Comparison of ENCODE assay signal across 1 cellular context in the genomic region with DNA sequence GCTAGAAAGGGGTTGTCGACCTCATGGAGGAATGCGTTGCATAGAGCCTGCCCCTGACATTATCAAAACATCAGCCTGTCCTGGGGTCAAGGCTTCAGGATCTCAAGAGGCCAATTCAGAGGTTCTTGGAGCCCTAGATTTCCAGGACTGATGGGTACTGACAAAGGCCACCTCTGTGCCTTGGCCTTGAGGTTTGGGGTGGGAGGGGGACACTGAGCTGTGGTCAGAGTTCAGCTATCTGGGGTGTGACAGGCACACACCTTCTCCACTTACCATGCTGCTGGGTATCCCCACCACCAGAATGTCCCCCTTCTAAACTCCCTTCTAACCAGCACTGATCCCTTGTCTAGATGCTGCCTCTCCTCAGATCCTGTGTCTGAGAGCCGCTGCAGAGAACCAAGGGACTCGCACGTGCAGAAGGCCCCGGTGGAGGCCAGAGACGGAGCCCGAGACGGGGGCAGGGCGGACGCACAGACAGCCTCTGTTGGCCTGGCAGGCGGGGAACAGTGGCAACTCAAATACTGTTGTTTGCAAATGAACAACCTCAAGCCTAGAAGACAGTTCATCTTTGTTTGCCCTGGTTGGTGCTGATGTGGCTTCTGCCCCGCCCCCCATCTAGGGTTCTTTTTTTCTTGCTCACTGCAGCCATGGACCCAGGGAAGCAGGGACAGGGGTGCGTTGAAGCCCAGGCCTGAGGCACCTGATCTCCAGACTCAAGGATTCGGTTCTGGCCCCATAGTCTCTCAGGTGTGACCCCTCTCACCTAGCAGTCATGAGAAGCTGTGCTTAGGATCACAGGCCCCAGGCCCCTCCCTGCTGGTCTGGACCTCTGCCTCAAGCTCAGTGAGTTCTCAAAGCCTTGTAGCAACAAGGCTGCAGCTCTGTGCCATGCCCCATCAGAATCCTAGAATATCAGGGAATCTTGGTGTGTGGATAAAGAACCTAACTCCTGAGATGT.
TF ChIP-seq lines count a peak whose summit lies in the region.

No MANE protein-coding gene starts in this region.

TF ChIP-seq in HepG2, 621 proteins besides CTCF, POLR2A, EP300 and RAD21 (continued from another document and continues in another):
- TF ChIP-seq, protein P1, sequence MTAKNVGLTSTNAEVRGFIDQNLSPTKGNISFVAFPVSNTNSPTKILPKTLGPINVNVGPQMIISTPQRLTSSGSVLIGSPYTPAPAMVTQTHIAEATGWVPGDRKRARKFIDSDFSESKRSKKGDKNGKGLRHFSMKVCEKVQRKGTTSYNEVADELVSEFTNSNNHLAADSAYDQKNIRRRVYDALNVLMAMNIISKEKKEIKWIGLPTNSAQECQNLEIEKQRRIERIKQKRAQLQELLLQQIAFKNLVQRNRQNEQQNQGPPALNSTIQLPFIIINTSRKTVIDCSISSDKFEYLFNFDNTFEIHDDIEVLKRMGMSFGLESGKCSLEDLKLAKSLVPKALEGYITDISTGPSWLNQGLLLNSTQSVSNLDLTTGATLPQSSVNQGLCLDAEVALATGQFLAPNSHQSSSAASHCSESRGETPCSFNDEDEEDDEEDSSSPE (CRISPR knock-in tag; IDR thresholded peaks at IDR 0.05): peak; percentile 45; the same call in 1 of the 2 replicates
- TF ChIP-seq BCL6 (CRISPR knock-in tag; IDR thresholded peaks at IDR 0.05): peak; percentile 76
- no peak for TF ChIP-seq PHF20 (CRISPR knock-in tag; IDR thresholded peaks at IDR 0.05)
- no peak for TF ChIP-seq ZNF260 (CRISPR knock-in tag; IDR thresholded peaks at IDR 0.05; ENCODE audit: borderline replicate concordance, low read depth)
- no peak for TF ChIP-seq ZNF282 (IDR thresholded peaks at IDR 0.05; ENCODE audit: partially characterized antibody)
- peak; percentile 33; the same call in 1 of the 2 replicates for TF ChIP-seq ZNF12 (CRISPR knock-in tag; IDR thresholded peaks at IDR 0.05)
- TF ChIP-seq, protein P2, sequence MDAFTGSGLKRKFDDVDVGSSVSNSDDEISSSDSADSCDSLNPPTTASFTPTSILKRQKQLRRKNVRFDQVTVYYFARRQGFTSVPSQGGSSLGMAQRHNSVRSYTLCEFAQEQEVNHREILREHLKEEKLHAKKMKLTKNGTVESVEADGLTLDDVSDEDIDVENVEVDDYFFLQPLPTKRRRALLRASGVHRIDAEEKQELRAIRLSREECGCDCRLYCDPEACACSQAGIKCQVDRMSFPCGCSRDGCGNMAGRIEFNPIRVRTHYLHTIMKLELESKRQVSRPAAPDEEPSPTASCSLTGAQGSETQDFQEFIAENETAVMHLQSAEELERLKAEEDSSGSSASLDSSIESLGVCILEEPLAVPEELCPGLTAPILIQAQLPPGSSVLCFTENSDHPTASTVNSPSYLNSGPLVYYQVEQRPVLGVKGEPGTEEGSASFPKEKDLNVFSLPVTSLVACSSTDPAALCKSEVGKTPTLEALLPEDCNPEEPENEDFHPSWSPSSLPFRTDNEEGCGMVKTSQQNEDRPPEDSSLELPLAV (CRISPR knock-in tag; conservative IDR thresholded peaks at IDR 0.05; ENCODE audit: low read depth): no peak
- TF ChIP-seq, protein P3, sequence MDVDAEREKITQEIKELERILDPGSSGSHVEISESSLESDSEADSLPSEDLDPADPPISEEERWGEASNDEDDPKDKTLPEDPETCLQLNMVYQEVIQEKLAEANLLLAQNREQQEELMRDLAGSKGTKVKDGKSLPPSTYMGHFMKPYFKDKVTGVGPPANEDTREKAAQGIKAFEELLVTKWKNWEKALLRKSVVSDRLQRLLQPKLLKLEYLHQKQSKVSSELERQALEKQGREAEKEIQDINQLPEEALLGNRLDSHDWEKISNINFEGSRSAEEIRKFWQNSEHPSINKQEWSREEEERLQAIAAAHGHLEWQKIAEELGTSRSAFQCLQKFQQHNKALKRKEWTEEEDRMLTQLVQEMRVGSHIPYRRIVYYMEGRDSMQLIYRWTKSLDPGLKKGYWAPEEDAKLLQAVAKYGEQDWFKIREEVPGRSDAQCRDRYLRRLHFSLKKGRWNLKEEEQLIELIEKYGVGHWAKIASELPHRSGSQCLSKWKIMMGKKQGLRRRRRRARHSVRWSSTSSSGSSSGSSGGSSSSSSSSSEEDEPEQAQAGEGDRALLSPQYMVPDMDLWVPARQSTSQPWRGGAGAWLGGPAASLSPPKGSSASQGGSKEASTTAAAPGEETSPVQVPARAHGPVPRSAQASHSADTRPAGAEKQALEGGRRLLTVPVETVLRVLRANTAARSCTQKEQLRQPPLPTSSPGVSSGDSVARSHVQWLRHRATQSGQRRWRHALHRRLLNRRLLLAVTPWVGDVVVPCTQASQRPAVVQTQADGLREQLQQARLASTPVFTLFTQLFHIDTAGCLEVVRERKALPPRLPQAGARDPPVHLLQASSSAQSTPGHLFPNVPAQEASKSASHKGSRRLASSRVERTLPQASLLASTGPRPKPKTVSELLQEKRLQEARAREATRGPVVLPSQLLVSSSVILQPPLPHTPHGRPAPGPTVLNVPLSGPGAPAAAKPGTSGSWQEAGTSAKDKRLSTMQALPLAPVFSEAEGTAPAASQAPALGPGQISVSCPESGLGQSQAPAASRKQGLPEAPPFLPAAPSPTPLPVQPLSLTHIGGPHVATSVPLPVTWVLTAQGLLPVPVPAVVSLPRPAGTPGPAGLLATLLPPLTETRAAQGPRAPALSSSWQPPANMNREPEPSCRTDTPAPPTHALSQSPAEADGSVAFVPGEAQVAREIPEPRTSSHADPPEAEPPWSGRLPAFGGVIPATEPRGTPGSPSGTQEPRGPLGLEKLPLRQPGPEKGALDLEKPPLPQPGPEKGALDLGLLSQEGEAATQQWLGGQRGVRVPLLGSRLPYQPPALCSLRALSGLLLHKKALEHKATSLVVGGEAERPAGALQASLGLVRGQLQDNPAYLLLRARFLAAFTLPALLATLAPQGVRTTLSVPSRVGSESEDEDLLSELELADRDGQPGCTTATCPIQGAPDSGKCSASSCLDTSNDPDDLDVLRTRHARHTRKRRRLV (CRISPR knock-in tag; IDR thresholded peaks at IDR 0.05): no peak
- TF ChIP-seq ZMAT3 (CRISPR knock-in tag; conservative IDR thresholded peaks at IDR 0.05): no peak
- TF ChIP-seq ZNF703 (CRISPR knock-in tag; IDR thresholded peaks at IDR 0.05; ENCODE audit: borderline replicate concordance): no peak
- TF ChIP-seq, protein P4, sequence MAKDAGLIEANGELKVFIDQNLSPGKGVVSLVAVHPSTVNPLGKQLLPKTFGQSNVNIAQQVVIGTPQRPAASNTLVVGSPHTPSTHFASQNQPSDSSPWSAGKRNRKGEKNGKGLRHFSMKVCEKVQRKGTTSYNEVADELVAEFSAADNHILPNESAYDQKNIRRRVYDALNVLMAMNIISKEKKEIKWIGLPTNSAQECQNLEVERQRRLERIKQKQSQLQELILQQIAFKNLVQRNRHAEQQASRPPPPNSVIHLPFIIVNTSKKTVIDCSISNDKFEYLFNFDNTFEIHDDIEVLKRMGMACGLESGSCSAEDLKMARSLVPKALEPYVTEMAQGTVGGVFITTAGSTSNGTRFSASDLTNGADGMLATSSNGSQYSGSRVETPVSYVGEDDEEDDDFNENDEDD (CRISPR knock-in tag; IDR thresholded peaks at IDR 0.05; ENCODE audit: borderline replicate concordance): peak; percentile 69; the same call in 1 of the 2 replicates
- TF ChIP-seq, protein P5, sequence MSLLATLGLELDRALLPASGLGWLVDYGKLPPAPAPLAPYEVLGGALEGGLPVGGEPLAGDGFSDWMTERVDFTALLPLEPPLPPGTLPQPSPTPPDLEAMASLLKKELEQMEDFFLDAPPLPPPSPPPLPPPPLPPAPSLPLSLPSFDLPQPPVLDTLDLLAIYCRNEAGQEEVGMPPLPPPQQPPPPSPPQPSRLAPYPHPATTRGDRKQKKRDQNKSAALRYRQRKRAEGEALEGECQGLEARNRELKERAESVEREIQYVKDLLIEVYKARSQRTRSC (CRISPR knock-in tag; IDR thresholded peaks at IDR 0.05; ENCODE audit: low read depth): no peak
- TF ChIP-seq SP5 (CRISPR knock-in tag; IDR thresholded peaks at IDR 0.05; ENCODE audit: borderline replicate concordance, low read depth): peak; percentile 95
- TF ChIP-seq, protein P6, sequence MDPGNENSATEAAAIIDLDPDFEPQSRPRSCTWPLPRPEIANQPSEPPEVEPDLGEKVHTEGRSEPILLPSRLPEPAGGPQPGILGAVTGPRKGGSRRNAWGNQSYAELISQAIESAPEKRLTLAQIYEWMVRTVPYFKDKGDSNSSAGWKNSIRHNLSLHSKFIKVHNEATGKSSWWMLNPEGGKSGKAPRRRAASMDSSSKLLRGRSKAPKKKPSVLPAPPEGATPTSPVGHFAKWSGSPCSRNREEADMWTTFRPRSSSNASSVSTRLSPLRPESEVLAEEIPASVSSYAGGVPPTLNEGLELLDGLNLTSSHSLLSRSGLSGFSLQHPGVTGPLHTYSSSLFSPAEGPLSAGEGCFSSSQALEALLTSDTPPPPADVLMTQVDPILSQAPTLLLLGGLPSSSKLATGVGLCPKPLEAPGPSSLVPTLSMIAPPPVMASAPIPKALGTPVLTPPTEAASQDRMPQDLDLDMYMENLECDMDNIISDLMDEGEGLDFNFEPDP (CRISPR knock-in tag; conservative IDR thresholded peaks at IDR 0.05): no peak
- TF ChIP-seq ATF1 (CRISPR knock-in tag; IDR thresholded peaks at IDR 0.05): no peak
- peak; percentile 68; the same call in 1 of the 2 replicates for TF ChIP-seq ZBTB42 (CRISPR knock-in tag; IDR thresholded peaks at IDR 0.05)
- TF ChIP-seq LCORL (IDR thresholded peaks at IDR 0.05): no peak
- TF ChIP-seq LCORL (CRISPR knock-in tag; IDR thresholded peaks at IDR 0.05): 0 out of 2 replicates have a peak, but pooled peaks have one; percentile 53
- TF ChIP-seq, protein P7, sequence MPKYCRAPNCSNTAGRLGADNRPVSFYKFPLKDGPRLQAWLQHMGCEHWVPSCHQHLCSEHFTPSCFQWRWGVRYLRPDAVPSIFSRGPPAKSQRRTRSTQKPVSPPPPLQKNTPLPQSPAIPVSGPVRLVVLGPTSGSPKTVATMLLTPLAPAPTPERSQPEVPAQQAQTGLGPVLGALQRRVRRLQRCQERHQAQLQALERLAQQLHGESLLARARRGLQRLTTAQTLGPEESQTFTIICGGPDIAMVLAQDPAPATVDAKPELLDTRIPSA (CRISPR knock-in tag; IDR thresholded peaks at IDR 0.05; ENCODE audit: borderline replicate concordance): no peak
- TF ChIP-seq ARNT2 (CRISPR knock-in tag; IDR thresholded peaks at IDR 0.05; ENCODE audit: low read depth): no peak
- no peak for TF ChIP-seq SALL2 (CRISPR knock-in tag; IDR thresholded peaks at IDR 0.05)
- TF ChIP-seq, protein P8, sequence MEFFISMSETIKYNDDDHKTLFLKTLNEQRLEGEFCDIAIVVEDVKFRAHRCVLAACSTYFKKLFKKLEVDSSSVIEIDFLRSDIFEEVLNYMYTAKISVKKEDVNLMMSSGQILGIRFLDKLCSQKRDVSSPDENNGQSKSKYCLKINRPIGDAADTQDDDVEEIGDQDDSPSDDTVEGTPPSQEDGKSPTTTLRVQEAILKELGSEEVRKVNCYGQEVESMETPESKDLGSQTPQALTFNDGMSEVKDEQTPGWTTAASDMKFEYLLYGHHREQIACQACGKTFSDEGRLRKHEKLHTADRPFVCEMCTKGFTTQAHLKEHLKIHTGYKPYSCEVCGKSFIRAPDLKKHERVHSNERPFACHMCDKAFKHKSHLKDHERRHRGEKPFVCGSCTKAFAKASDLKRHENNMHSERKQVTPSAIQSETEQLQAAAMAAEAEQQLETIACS (CRISPR knock-in tag; IDR thresholded peaks at IDR 0.05): no peak
- TF ChIP-seq, protein P9, sequence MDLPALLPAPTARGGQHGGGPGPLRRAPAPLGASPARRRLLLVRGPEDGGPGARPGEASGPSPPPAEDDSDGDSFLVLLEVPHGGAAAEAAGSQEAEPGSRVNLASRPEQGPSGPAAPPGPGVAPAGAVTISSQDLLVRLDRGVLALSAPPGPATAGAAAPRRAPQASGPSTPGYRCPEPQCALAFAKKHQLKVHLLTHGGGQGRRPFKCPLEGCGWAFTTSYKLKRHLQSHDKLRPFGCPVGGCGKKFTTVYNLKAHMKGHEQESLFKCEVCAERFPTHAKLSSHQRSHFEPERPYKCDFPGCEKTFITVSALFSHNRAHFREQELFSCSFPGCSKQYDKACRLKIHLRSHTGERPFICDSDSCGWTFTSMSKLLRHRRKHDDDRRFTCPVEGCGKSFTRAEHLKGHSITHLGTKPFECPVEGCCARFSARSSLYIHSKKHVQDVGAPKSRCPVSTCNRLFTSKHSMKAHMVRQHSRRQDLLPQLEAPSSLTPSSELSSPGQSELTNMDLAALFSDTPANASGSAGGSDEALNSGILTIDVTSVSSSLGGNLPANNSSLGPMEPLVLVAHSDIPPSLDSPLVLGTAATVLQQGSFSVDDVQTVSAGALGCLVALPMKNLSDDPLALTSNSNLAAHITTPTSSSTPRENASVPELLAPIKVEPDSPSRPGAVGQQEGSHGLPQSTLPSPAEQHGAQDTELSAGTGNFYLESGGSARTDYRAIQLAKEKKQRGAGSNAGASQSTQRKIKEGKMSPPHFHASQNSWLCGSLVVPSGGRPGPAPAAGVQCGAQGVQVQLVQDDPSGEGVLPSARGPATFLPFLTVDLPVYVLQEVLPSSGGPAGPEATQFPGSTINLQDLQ (CRISPR knock-in tag; IDR thresholded peaks at IDR 0.05): peak; percentile 73
- TF ChIP-seq ZNF556 (CRISPR knock-in tag; IDR thresholded peaks at IDR 0.05; ENCODE audit: borderline replicate concordance): peak; percentile 62; the same call in 1 of the 2 replicates
- TF ChIP-seq, protein P10, sequence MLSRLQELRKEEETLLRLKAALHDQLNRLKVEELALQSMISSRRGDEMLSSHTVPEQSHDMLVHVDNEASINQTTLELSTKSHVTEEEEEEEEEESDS (CRISPR knock-in tag; IDR thresholded peaks at IDR 0.05; ENCODE audit: borderline replicate concordance): no peak
- TF ChIP-seq FOXP1 (IDR thresholded peaks at IDR 0.05): no peak
- peak; percentile 80; the same call in 1 of the 2 replicates for TF ChIP-seq FOXP1 (CRISPR knock-in tag; IDR thresholded peaks at IDR 0.05)
- TF ChIP-seq ZBTB38 (CRISPR knock-in tag; IDR thresholded peaks at IDR 0.05): no peak
- TF ChIP-seq, protein P11, sequence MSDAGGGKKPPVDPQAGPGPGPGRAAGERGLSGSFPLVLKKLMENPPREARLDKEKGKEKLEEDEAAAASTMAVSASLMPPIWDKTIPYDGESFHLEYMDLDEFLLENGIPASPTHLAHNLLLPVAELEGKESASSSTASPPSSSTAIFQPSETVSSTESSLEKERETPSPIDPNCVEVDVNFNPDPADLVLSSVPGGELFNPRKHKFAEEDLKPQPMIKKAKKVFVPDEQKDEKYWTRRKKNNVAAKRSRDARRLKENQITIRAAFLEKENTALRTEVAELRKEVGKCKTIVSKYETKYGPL (CRISPR knock-in tag; IDR thresholded peaks at IDR 0.05): 0 out of 2 replicates have a peak, but pooled peaks have one; percentile 34
- no peak for TF ChIP-seq FOXK1 (CRISPR knock-in tag; IDR thresholded peaks at IDR 0.05; ENCODE audit: borderline replicate concordance, low read depth)
- TF ChIP-seq ZNF792 (CRISPR knock-in tag; IDR thresholded peaks at IDR 0.05): peak; percentile 82
- TF ChIP-seq SCMH1 (CRISPR knock-in tag; IDR thresholded peaks at IDR 0.05; ENCODE audit: borderline replicate concordance): no peak
- TF ChIP-seq KDM5B (CRISPR knock-in tag; IDR thresholded peaks at IDR 0.05; ENCODE audit: borderline replicate concordance): peak; percentile 51; the same call in 1 of the 2 replicates
- TF ChIP-seq, protein P12, sequence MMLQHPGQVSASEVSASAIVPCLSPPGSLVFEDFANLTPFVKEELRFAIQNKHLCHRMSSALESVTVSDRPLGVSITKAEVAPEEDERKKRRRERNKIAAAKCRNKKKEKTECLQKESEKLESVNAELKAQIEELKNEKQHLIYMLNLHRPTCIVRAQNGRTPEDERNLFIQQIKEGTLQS (CRISPR knock-in tag; IDR thresholded peaks at IDR 0.05): no peak
